ENCODE assay signal across 9 cellular contexts in genomic region chr6:13012977-13013680, GRCh38.
DNase-seq lines count a peak whose midpoint lies in the region; ATAC-seq and TF ChIP-seq lines count a peak whose summit lies in the region.
"Had no signal": no experiment of that assay in that cellular context is flagged by ENCODE, and none has a peak within 500 bp of the region (broad histone marks: within the 10 kb centered on the region; RNA-seq: fewer than 3 reads in every experiment).

No MANE protein-coding gene starts in this region.

- H3K23ac ChIP-seq in trophoblast cell (ENCODE audit: low read length), result no peak overlapping the region

- no peak overlapping the region for H2AFZ ChIP-seq in trophoblast cell (ENCODE audit: insufficient read depth, low read length, poor library complexity)

- H2BK5ac ChIP-seq in trophoblast cell (ENCODE audit: low read depth, low read length, poor library complexity), result no peak overlapping the region

- H3K9ac ChIP-seq in trophoblast cell (ENCODE audit: low read length), result no peak overlapping the region

- no peak overlapping the region for H4K12ac ChIP-seq in trophoblast cell (ENCODE audit: low read depth, low read length)

- H3K4me2 ChIP-seq in trophoblast cell (ENCODE audit: low read length), result peak overlapping the region; percentile 74

- no peak overlapping the region for H2BK12ac ChIP-seq in trophoblast cell (ENCODE audit: low read length)

- POLR2A ChIA-PET in Panc1 (lab: Charles Lee), result no interaction called here

- no CpG with 5 or more reads among the region's 21 CpGs for WGBS in trophoblast cell (ENCODE audit: extremely low coverage, insufficient coverage, insufficient read length)

- H3K27me3 ChIP-seq in Panc1 (ENCODE audit: control insufficient read depth, insufficient read depth, low read length) (peaks cover 53% of the 10 kb centered on the region), cardiac muscle cell (peaks cover 64% of the 10 kb centered on the region), trophoblast cell (ENCODE audit: insufficient read depth, low read length) (peaks cover 27% of the 10 kb centered on the region)

- H3K4me3 ChIP-seq in Panc1 (ENCODE audit: low read depth in 2 of 2, low read length in 2 of 2), result peak overlapping the region; percentile 11 to 13; a peak in 2 of 4 replicates
- peak overlapping the region; percentile 73 for H3K4me3 ChIP-seq in cardiac muscle cell
- peak overlapping the region; percentile 31 for H3K4me3 ChIP-seq in trophoblast cell (ENCODE audit: low read depth, low read length)

- no peak overlapping the region for H2BK120ac ChIP-seq in trophoblast cell (ENCODE audit: insufficient read depth, low read length, poor library complexity)

- no peak overlapping the region for H3K27ac ChIP-seq in Panc1 (ENCODE audit: low read length)
- no peak overlapping the region for H3K27ac ChIP-seq in cardiac muscle cell
- no peak overlapping the region for H3K27ac ChIP-seq in trophoblast cell (ENCODE audit: low read depth, low read length)

- H3K79me2 ChIP-seq in trophoblast cell (ENCODE audit: control insufficient read depth, insufficient read depth, low read length, poor library complexity), result no peaks in the 10 kb centered on the region

- no peak overlapping the region for H3K14ac ChIP-seq in trophoblast cell (ENCODE audit: low read length)

- ATAC-seq in Panc1, result no peak
- ATAC-seq in GM21717 (IDR thresholded peaks at IDR 0.05; ENCODE audit: unreplicated experiment), result no peak
- ATAC-seq in GM21526 (IDR thresholded peaks at IDR 0.05; ENCODE audit: low FRiP score, unreplicated experiment), result no peak

- H4K91ac ChIP-seq in trophoblast cell (ENCODE audit: low read depth, low read length), result no peak overlapping the region

- peaks cover 8% of the 10 kb centered on the region for H3K4me1 ChIP-seq in Panc1 (ENCODE audit: control insufficient read depth, insufficient read depth, low read length)
- peaks cover 11% of the 10 kb centered on the region for H3K4me1 ChIP-seq in cardiac muscle cell (ENCODE audit: low read depth)
- H3K4me1 ChIP-seq in trophoblast cell (ENCODE audit: control insufficient read depth in 1 of 2, insufficient read depth in 2 of 2, low read length in 2 of 2), result peaks cover 17% of the 10 kb centered on the region in 2 experiments

- H2AK5ac ChIP-seq in trophoblast cell (ENCODE audit: low read length), result no peak overlapping the region

- no TSS peak for BruUV-seq in Panc1 (replicated peaks; lab: Mats Ljungman, UMichigan)

- H3K4ac ChIP-seq in trophoblast cell (ENCODE audit: low read depth, low read length), result no peak overlapping the region

- DNase-seq in GM13977 (ENCODE audit: low spot score) (peak; percentile 32), Panc1 (ENCODE audit: low read depth, low spot score) (no peak), cardiac muscle cell (ENCODE audit: low read depth in 1 of 2, low spot score in 1 of 2) (peak; percentile 37 to 60), trophoblast cell (no peak), AG08396 (ENCODE audit: low spot score) (no peak)
- DNase-seq in effector CD4-positive, alpha-beta T cell, result no peak
- DNase-seq: IMR-90 had no signal

- H3K18ac ChIP-seq in trophoblast cell (ENCODE audit: low read length), result no peak overlapping the region

- no peaks in the 10 kb centered on the region for H3K9me3 ChIP-seq in Panc1 (ENCODE audit: control insufficient read depth, insufficient read depth, low read depth, low read length)
- H3K9me3 ChIP-seq in cardiac muscle cell (ENCODE audit: low read depth), result no peaks in the 10 kb centered on the region
- H3K9me3 ChIP-seq in trophoblast cell (ENCODE audit: insufficient read depth, low read depth, low read length), result no peaks in the 10 kb centered on the region

- H3K36me3 ChIP-seq in Panc1 (ENCODE audit: control insufficient read depth, insufficient read depth, low read length) (no peaks in the 10 kb centered on the region), cardiac muscle cell (no peaks in the 10 kb centered on the region), trophoblast cell (ENCODE audit: control insufficient read depth in 1 of 2, insufficient read depth in 2 of 2, low read length in 2 of 2) (no peaks in the 10 kb centered on the region)

- no peaks in the 10 kb centered on the region for H3K79me1 ChIP-seq in trophoblast cell (ENCODE audit: low read length)

- no peak for TF ChIP-seq CTCF in GM13977 (IDR thresholded peaks at IDR 0.05; ENCODE audit: extremely low read depth, insufficient read depth, missing control alignments)
- no peak for TF ChIP-seq CTCF in Panc1 (IDR thresholded peaks at IDR 0.05)
- TF ChIP-seq CTCF in cardiac muscle cell (IDR thresholded peaks at IDR 0.05; ENCODE audit: low read depth, low read length), result no peak

- in situ Hi-C loops in GM13977 (cut with MboI; ENCODE audit: low pct_unique_long_range_greater_than_20kb, low sequenced_read_pairs, unreplicated experiment) (no loop called here), Panc1 (cut with HindIII; ENCODE audit: low pct_unique_long_range_greater_than_20kb, low sequenced_read_pairs) (no loop called here)

- CTCF ChIA-PET in Panc1 (lab: Charles Lee), result no interaction called here

- intact Hi-C loops in Panc1 (cut with micrococcal nuclease; ENCODE audit: unreplicated experiment), result no loop called here

- H4K8ac ChIP-seq in trophoblast cell (ENCODE audit: low read depth, low read length), result no peak overlapping the region

Comparison
In these comparisons a context has a peak if more than half of its experiments do, and no peak if none do; other contexts are left out.
1. DNase-seq: peak in GM13977 (single experiment) and cardiac muscle cell (2 of 2); none in Panc1 (single experiment), trophoblast cell (0 of 2), effector CD4-positive, alpha-beta T cell (single experiment) and AG08396 (single experiment).
2. H3K4me3 ChIP-seq: peak in every context shown above with its lines; median percentile 73 in cardiac muscle cell; 31 in trophoblast cell; 12 in Panc1.